Comparison of ENCODE assay signal across 15 cellular contexts in the genomic region with DNA sequence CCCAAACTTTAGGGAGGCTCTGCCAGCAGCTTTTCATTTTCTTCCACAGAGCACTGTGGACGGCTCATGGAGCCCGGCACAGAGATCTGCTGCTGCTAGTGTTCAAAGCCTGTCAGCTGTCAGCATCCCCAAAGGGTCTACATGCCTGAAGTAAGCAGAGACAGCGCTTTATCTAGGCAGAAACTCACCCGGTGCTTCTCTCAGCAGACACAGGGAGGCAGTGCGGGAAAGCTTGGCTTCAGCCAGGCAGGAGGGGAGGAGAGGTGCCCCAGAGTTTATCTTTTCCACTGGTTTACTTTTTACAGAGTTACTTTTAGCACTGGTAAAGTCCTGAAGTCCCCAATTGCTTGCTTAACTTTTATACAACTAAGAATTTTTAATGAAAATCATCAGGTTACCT.
DNase-seq lines count a peak whose midpoint lies in the region; ATAC-seq, FAIRE-seq and TF ChIP-seq lines count a peak whose summit lies in the region.
"Had no signal": no experiment of that assay in that cellular context is flagged by ENCODE, and none has a peak within 500 bp of the region (broad histone marks: within the 10 kb centered on the region; RNA-seq: fewer than 3 reads in every experiment).

No MANE protein-coding gene starts in this region.

- in situ Hi-C loops in ACHN (cut with HindIII; ENCODE audit: low pct_ligation_motif_present, low pct_unique_long_range_greater_than_20kb, low sequenced_read_pairs) = no loop called here

- H3K27me3 Mint-ChIP-seq in glutamatergic neuron (ENCODE audit: unreplicated experiment) = no peaks in the 10 kb centered on the region

- H3K27me3 ChIP-seq in spleen (replicated peaks in 1 of 7) (peaks cover 0 to 13% (median 0%) of the 10 kb centered on the region in 7 donors), small intestine (ENCODE audit: control insufficient read depth in 2 of 2, insufficient read depth in 2 of 2, low read length in 2 of 2) (no peaks in the 10 kb centered on the region)
- H3K27me3 ChIP-seq: BLaER1 treated with 17β-estradiol and CSF1 and Interleukin-3, amounts not matched to agents 10 nM and 100 nM; cardiac muscle cell; pancreas; Peyer's patch had no signal

- 17 to 29% (median 21%) methylated on average over 5 of the region's 5 CpGs for WGBS in spleen, 5 donors
- 6 to 13% (median 12%) methylated on average over 5 of the region's 5 CpGs for whole genome bisulfite sequencing in small intestine, 3 donors

- no peaks in the 10 kb centered on the region for H3K9me3 ChIP-seq in spleen
- H3K9me3 ChIP-seq in small intestine (ENCODE audit: control insufficient read depth, low read depth) = no peaks in the 10 kb centered on the region
- H3K9me3 ChIP-seq: BLaER1 treated with 17β-estradiol and CSF1 and Interleukin-3, amounts not matched to agents 10 nM and 100 nM; left lung; pancreas; Peyer's patch had no signal

- ATAC-seq in GM18867 (IDR thresholded peaks at IDR 0.05; ENCODE audit: unreplicated experiment) (peak; percentile 86), GM18873 (IDR thresholded peaks at IDR 0.05; ENCODE audit: low FRiP score, unreplicated experiment) (no peak)
- ATAC-seq: activated T-cell treated with anti-CD3 and anti-CD28 coated beads, Interleukin-2, amount 50 U/mL, for 72 hours; left lung had no signal

- DNase-seq in ACHN (peak; percentile 8), SK-N-DZ (ENCODE audit: low spot score) (peak; percentile 2), glutamatergic neuron (peak; percentile 69), spleen (no peak), small intestine (no peak), GDM1 (lab: John Stamatoyannopoulos, UW) (no peak)
- DNase-seq: activated T-cell treated with anti-CD3 and anti-CD28 coated beads, Interleukin-2, amount 50 U/mL, for 72 hours; left lung; NCI-H1694 treated with DMSO at 0.1 percent for 48 hours; pancreas; Peyer's patch had no signal

- no peak overlapping the region for H3K27ac Mint-ChIP-seq in glutamatergic neuron (ENCODE audit: unreplicated experiment)
- H3K27ac Mint-ChIP-seq: activated T-cell treated with anti-CD3 and anti-CD28 coated beads, Interleukin-2, amount 50 U/mL, for 72 hours had no signal

- H3K36me3 ChIP-seq in spleen (no peaks in the 10 kb centered on the region), small intestine (ENCODE audit: control insufficient read depth in 2 of 2, insufficient read depth in 2 of 2, low read length in 2 of 2) (no peaks in the 10 kb centered on the region)
- H3K36me3 ChIP-seq: BLaER1 treated with 17β-estradiol and CSF1 and Interleukin-3, amounts not matched to agents 10 nM and 100 nM; cardiac muscle cell; left lung; pancreas; Peyer's patch had no signal

- no peak overlapping the region for H3K4me3 Mint-ChIP-seq in glutamatergic neuron (ENCODE audit: unreplicated experiment)
- H3K4me3 Mint-ChIP-seq: activated T-cell treated with anti-CD3 and anti-CD28 coated beads, Interleukin-2, amount 50 U/mL, for 72 hours had no signal

- no peak for TF ChIP-seq POLR2A in spleen (IDR thresholded peaks at IDR 0.05)

- intact Hi-C loops in spleen (cut with DNase I; ENCODE audit: low total_unique reads) = no loop called here

- H3K4me3 ChIP-seq in spleen = no peak overlapping the region
- no peak overlapping the region for H3K4me3 ChIP-seq in small intestine (ENCODE audit: low read depth in 1 of 2, low read length in 2 of 2)
- H3K4me3 ChIP-seq: BLaER1 treated with 17β-estradiol and CSF1 and Interleukin-3, amounts not matched to agents 10 nM and 100 nM; cardiac muscle cell; left lung; pancreas; Peyer's patch had no signal

- no peak for FAIRE-seq in small intestine (lab: Jason Lieb, UNC)
- FAIRE-seq: pancreas had no signal

- H3K4me1 ChIP-seq in spleen (no peaks in the 10 kb centered on the region), small intestine (ENCODE audit: control insufficient read depth in 2 of 2, insufficient read depth in 1 of 2, low read depth in 1 of 2, low read length in 1 of 2) (no peaks in the 10 kb centered on the region)
- H3K4me1 ChIP-seq: BLaER1 treated with 17β-estradiol and CSF1 and Interleukin-3, amounts not matched to agents 10 nM and 100 nM; left lung; pancreas; Peyer's patch had no signal

- H3K4me1 Mint-ChIP-seq in glutamatergic neuron (ENCODE audit: low read depth, unreplicated experiment) = peaks cover 6% of the 10 kb centered on the region

- H3K27ac ChIP-seq in spleen (no peak overlapping the region), small intestine (ENCODE audit: low read depth in 1 of 2, low read length in 1 of 2) (no peak overlapping the region)
- H3K27ac ChIP-seq: BLaER1 treated with 17β-estradiol and CSF1 and Interleukin-3, amounts not matched to agents 10 nM and 100 nM; cardiac muscle cell; left lung; pancreas; Peyer's patch had no signal

- TF ChIP-seq CTCF in glutamatergic neuron (IDR thresholded peaks at IDR 0.05; ENCODE audit: partially characterized antibody, unreplicated experiment) = no peak
- TF ChIP-seq CTCF in spleen (IDR thresholded peaks at IDR 0.05 in 8 of 11, conservative IDR thresholded peaks at IDR 0.05 in 3 of 11) = no peak

- H3K36me3 Mint-ChIP-seq in glutamatergic neuron (ENCODE audit: unreplicated experiment) = no peaks in the 10 kb centered on the region

- H3K9me3 Mint-ChIP-seq in glutamatergic neuron (ENCODE audit: unreplicated experiment) = no peaks in the 10 kb centered on the region

Comparison
In these comparisons a context has a peak if more than half of its experiments do, and no peak if none do; other contexts are left out.
1. DNase-seq: peak in ACHN (single experiment), SK-N-DZ (single experiment) and glutamatergic neuron (single experiment); none in spleen (single experiment), small intestine (single experiment) and GDM1 (single experiment).